Comparison of ENCODE assay signal across 2 cellular contexts in genomic region chr14:73259837-73260236, GRCh38.
TF ChIP-seq lines count a peak whose summit lies in the region.

No MANE protein-coding gene starts in this region.

TF ChIP-seq in HEK293, 187 proteins besides CTCF, POLR2A, EP300 and RAD21:
- TF ChIP-seq ZNF664 (tag by site-specific recombination; IDR thresholded peaks at IDR 0.05) = no peak
- peak; percentile 58; the same call in 1 of the 2 replicates for TF ChIP-seq ZNF768 (tag by site-specific recombination; IDR thresholded peaks at IDR 0.05)

TF ChIP-seq in H1, 55 proteins besides CTCF, POLR2A, EP300 and RAD21:
- no peak for TF ChIP-seq HDAC6 (IDR thresholded peaks at IDR 0.05; ENCODE audit: low read depth, low read length)
- 0 out of 2 replicates have a peak, but pooled peaks have one; percentile 32 for TF ChIP-seq KDM1A (IDR thresholded peaks at IDR 0.05; ENCODE audit: borderline replicate concordance, low read length)
- no peak for TF ChIP-seq JUN (IDR thresholded peaks at IDR 0.05; ENCODE audit: low read depth, low read length)
- TF ChIP-seq ATF2 (IDR thresholded peaks at IDR 0.05; ENCODE audit: low read length) = no peak
- no peak for TF ChIP-seq E2F6 (IDR thresholded peaks at IDR 0.05)
TF ChIP-seq in H1: peak in this region for 1.
